In the genomic region with DNA sequence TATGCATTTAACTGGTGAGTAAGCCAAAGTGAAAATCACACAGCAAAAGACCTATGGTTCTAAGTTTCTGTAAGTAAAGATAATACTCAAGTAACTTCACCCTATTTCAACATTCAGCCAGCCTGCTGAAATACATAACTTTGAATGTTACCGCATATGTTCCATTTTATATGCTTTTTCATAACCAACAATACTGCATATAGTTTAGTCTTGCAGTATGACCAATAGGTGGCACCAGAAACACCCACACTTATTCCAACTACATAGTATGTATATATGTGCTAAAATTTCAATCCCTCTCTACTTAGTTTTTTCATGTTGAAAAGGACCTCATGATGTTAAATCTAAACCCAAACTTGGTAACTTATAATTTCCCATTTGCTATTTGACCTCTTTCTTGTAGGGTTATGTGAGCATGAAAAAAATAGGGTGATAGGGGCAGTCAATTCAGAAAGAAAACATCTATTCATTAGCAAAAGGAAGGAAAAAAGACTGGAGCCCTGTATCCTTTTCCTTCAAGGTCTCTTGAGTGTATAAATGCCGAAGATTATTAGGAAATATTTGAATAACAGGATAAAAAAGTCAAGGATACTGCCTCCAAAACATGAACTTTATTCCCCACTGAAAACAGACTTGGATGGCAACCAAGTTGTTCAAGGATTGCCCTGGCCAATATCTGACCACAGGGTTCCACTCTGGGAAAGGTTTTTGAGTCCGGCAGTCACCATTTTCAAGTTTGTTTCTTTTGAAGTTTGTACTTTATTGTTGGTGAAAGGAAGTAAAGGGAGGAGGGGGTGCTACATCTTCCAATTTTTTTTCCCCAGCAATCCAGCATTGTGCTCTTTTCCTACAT, we compare ENCODE assay signal across 9 cellular contexts. TPM values are rescaled to one million over a fixed set of nuclear protein-coding genes. Genes with fewer than 3 reads are reported as not detected.
A peak's percentile ranks its signal among the peaks of the same experiment; 100 is the strongest.
DNase-seq lines count a peak whose midpoint lies in the region; ATAC-seq and TF ChIP-seq lines count a peak whose summit lies in the region.
"Had no signal": no experiment of that assay in that cellular context is flagged by ENCODE, and none has a peak within 500 bp of the region (broad histone marks: within the 10 kb centered on the region; RNA-seq: fewer than 3 reads in every experiment).

No MANE protein-coding gene starts in this region.

- H4K20me1 ChIP-seq in osteoblast (ENCODE audit: insufficient read depth, low read length), result no peaks in the 10 kb centered on the region

- H3K9me3 Mint-ChIP-seq in effector memory CD8-positive, alpha-beta T cell, result no peaks in the 10 kb centered on the region
- H3K9me3 Mint-ChIP-seq: activated naive CD4-positive, alpha-beta T cell treated with anti-CD3 and anti-CD28 coated beads, Interleukin-2, amount 50 U/mL, for 24 hours had no signal

- H3K4me3 ChIP-seq in HFF-Myc (replicated peaks; ENCODE audit: low read depth, low read length) (no peak overlapping the region), osteoblast (ENCODE audit: insufficient read depth, low read length) (no peak overlapping the region)

- no peak overlapping the region for H3K4me2 ChIP-seq in osteoblast (ENCODE audit: insufficient read depth, low read length)

- no peaks in the 10 kb centered on the region for H3K36me3 ChIP-seq in osteoblast (ENCODE audit: insufficient read depth, low read length)

- H3K27ac Mint-ChIP-seq in effector memory CD8-positive, alpha-beta T cell, result no peak overlapping the region
- H3K27ac Mint-ChIP-seq: activated naive CD4-positive, alpha-beta T cell treated with anti-CD3 and anti-CD28 coated beads, Interleukin-2, amount 50 U/mL, for 24 hours had no signal

- no peaks in the 10 kb centered on the region for H3K36me3 Mint-ChIP-seq in effector memory CD8-positive, alpha-beta T cell (ENCODE audit: insufficient read depth)
- H3K36me3 Mint-ChIP-seq: activated naive CD4-positive, alpha-beta T cell treated with anti-CD3 and anti-CD28 coated beads, Interleukin-2, amount 50 U/mL, for 24 hours had no signal

- TF ChIP-seq CTCF in HFF-Myc (IDR thresholded peaks at IDR 0.05; ENCODE audit: low read depth, low read length, missing control alignments) (peak; percentile 49), osteoblast (IDR thresholded peaks at IDR 0.05; ENCODE audit: extremely low read depth, low read depth, low read length) (peak; percentile 76), omental fat pad (IDR thresholded peaks at IDR 0.05) (no peak)

- H3K27me3 Mint-ChIP-seq in effector memory CD8-positive, alpha-beta T cell, result peaks cover 6 to 14% of the 10 kb centered on the region in 2 donors
- H3K27me3 Mint-ChIP-seq: activated naive CD4-positive, alpha-beta T cell treated with anti-CD3 and anti-CD28 coated beads, Interleukin-2, amount 50 U/mL, for 24 hours had no signal

- H2AFZ ChIP-seq in osteoblast (ENCODE audit: low read length), result no peak overlapping the region

- ATAC-seq in effector memory CD8-positive, alpha-beta T cell (replicated peaks), result peak; percentile 75
- no peak for ATAC-seq in omental fat pad (ENCODE audit: low FRiP score)

- H3K4me1 ChIP-seq in osteoblast (ENCODE audit: insufficient read depth, low read length), result no peaks in the 10 kb centered on the region

- H3K9me3 ChIP-seq in osteoblast (ENCODE audit: low read depth, low read length), result no peaks in the 10 kb centered on the region

- no peak overlapping the region for H3K4me3 Mint-ChIP-seq in effector memory CD8-positive, alpha-beta T cell
- H3K4me3 Mint-ChIP-seq: activated naive CD4-positive, alpha-beta T cell treated with anti-CD3 and anti-CD28 coated beads, Interleukin-2, amount 50 U/mL, for 24 hours had no signal

- H3K27ac ChIP-seq in osteoblast (ENCODE audit: low read depth, low read length), result no peak overlapping the region

- DNase-seq in NCI-H2227 (lab: John Stamatoyannopoulos, UW; ENCODE audit: unreplicated experiment) (peak; percentile 8), NCI-H2227 treated with DMSO at 0.1 percent for 48 hours (lab: John Stamatoyannopoulos, UW) (no peak), HFF-Myc (ENCODE audit: extremely low read depth, low read depth) (peak; percentile 9), NCI-H69 (lab: John Stamatoyannopoulos, UW) (peak; percentile 68), osteoblast (ENCODE audit: insufficient read length, low spot score, missing footprints) (peak; percentile 62), COLO668 (lab: John Stamatoyannopoulos, UW; ENCODE audit: unreplicated experiment) (no peak), omental fat pad (ENCODE audit: low spot score) (no peak)
- no peak for DNase-seq in effector memory CD8-positive, alpha-beta T cell

- H3K79me2 ChIP-seq in osteoblast (ENCODE audit: insufficient read depth, low read length), result no peaks in the 10 kb centered on the region

- no peaks in the 10 kb centered on the region for H3K4me1 Mint-ChIP-seq in effector memory CD8-positive, alpha-beta T cell (ENCODE audit: low read depth in 2 of 2)
- H3K4me1 Mint-ChIP-seq: activated naive CD4-positive, alpha-beta T cell treated with anti-CD3 and anti-CD28 coated beads, Interleukin-2, amount 50 U/mL, for 24 hours had no signal

- H3K27me3 ChIP-seq in osteoblast (ENCODE audit: insufficient read depth, low read length), result peaks cover 2% of the 10 kb centered on the region

RNA-seq across cellular contexts. Expression of a gene that starts 23.8 kb away (rescaled TPM):
- total RNA-seq in osteoblast, result 12.7 and 16.2 TPM in 2 replicates
- total RNA-seq in omental fat pad, result 100 to 1,000 TPM; 220 to 537 (median 235) TPM

RNA-seq across cellular contexts. Expression of a gene that starts 58.8 kb away (rescaled TPM):
- total RNA-seq in osteoblast, result 35.8 and 56.0 TPM in 2 replicates
- 10 to 100 TPM; 19.8 to 52.6 (median 38.9) TPM for total RNA-seq in omental fat pad

Comparison
In these comparisons a context has a peak if more than half of its experiments do, and no peak if none do; other contexts are left out.
1. DNase-seq: peak in NCI-H2227 (single experiment), HFF-Myc (single experiment), NCI-H69 (single experiment) and osteoblast (single experiment); none in NCI-H2227 treated with DMSO at 0.1 percent for 48 hours (single experiment), effector memory CD8-positive, alpha-beta T cell (0 of 3), COLO668 (single experiment) and omental fat pad (single experiment).
2. CTCF ChIP-seq: peak in HFF-Myc (single experiment) and osteoblast (single experiment); none in omental fat pad (0 of 3).
3. RNA of a gene that starts 23.8 kb away (total RNA-seq): 220 to 537 TPM in omental fat pad; 12.7 to 16.2 TPM in osteoblast; every median in the first group is over 10 times any median in the second.